In the genomic region with DNA sequence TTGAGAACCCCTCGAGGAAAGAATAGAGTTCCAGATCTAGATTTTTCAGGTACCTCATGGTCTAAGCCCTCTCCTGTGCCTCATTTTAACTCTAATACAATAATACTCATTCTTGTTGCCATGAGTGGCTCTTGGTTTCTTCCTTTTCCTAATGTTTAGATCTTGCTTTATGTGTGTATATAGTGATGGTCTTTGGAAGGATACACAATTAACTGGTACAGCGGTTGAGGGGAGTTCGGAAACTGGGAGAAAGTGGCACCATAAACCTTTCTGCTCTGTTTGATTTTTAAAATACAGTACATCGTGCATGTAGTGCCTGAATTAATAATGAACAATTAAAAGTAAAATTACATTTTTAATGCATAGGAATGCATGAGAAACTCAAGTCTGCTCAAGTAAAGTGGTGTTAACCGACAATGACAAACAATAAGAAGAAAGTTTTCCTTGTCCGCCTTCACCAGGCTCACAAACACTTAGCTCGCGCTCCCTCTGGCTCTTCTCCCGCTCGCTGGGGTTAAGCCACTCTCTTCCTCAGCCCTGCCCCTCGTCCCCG, we compare ENCODE assay signal across 8 cellular contexts. TPM values are rescaled to one million over a fixed set of nuclear protein-coding genes. Genes with fewer than 3 reads are reported as not detected.
DNase-seq lines count a peak whose midpoint lies in the region; ATAC-seq and TF ChIP-seq lines count a peak whose summit lies in the region.

No MANE protein-coding gene starts in this region.

- no peaks in the 10 kb centered on the region for H3K27me3 Mint-ChIP-seq in stimulated activated naive CD8-positive, alpha-beta T cell treated with anti-CD3 and anti-CD28 coated beads, Interleukin-15, Interleukin-2, amounts not matched to agents 100 ng/mL and 50 ng/mL, for 24 hours

- TF ChIP-seq CTCF in thyroid gland (IDR thresholded peaks at IDR 0.05): no peak

- H3K9me3 ChIP-seq in iPS-20b (ENCODE audit: insufficient read depth, low read depth, low read length): no peaks in the 10 kb centered on the region
- no peaks in the 10 kb centered on the region for H3K9me3 ChIP-seq in thyroid gland

- peaks cover 30% of the 10 kb centered on the region for H3K4me1 Mint-ChIP-seq in stimulated activated naive CD8-positive, alpha-beta T cell treated with anti-CD3 and anti-CD28 coated beads, Interleukin-15, Interleukin-2, amounts not matched to agents 100 ng/mL and 50 ng/mL, for 24 hours (ENCODE audit: low read depth)

- peak overlapping the region; percentile 34; the same call in 1 of the 2 replicates for H3K4me3 ChIP-seq in iPS-20b (ENCODE audit: low read length)
- peak overlapping the region in 1 of 3 donors; percentile 96 for H3K4me3 ChIP-seq in thyroid gland (replicated peaks in 1 of 3)

- H3K27ac ChIP-seq in iPS-20b (ENCODE audit: low read length): no peak overlapping the region
- H3K27ac ChIP-seq in thyroid gland: peak overlapping the region; percentile 61 to 99 (median 96)

- WGBS in thyroid gland, 2 donors: 5% methylated on average over 12 of the region's 12 CpGs

- peaks cover 8% of the 10 kb centered on the region for H3K36me3 Mint-ChIP-seq in stimulated activated naive CD8-positive, alpha-beta T cell treated with anti-CD3 and anti-CD28 coated beads, Interleukin-15, Interleukin-2, amounts not matched to agents 100 ng/mL and 50 ng/mL, for 24 hours (ENCODE audit: low read depth)

- intact Hi-C loops in thyroid gland (cut with DNase I): no loop called here

- TF ChIP-seq POLR2A in thyroid gland (IDR thresholded peaks at IDR 0.05): no peak

- H3K27me3 ChIP-seq in iPS-20b (ENCODE audit: insufficient read depth, low read length) (no peaks in the 10 kb centered on the region), thyroid gland (no peaks in the 10 kb centered on the region)

- H3K9ac ChIP-seq in iPS-20b (ENCODE audit: low read depth, low read length): peak overlapping the region; percentile 55; the same call in 1 of the 2 replicates

- H3K9me3 Mint-ChIP-seq in stimulated activated naive CD8-positive, alpha-beta T cell treated with anti-CD3 and anti-CD28 coated beads, Interleukin-15, Interleukin-2, amounts not matched to agents 100 ng/mL and 50 ng/mL, for 24 hours: no peaks in the 10 kb centered on the region

- peaks cover 10% of the 10 kb centered on the region; the same call in 1 of the 2 replicates for H3K36me3 ChIP-seq in iPS-20b (ENCODE audit: insufficient read depth, low read depth, low read length)
- no peaks in the 10 kb centered on the region for H3K36me3 ChIP-seq in thyroid gland

- ATAC-seq in stimulated activated naive CD8-positive, alpha-beta T cell treated with anti-CD3 and anti-CD28 coated beads, Interleukin-15, Interleukin-2, amounts not matched to agents 100 U/mL and 50 U/mL, for 24 hours: no peak
- ATAC-seq in SK-N-SH treated with all-trans-retinoic acid at 6 μM for 48 hours (peak; percentile 1; the same call in 2 of the 3 replicates), HG02973 (IDR thresholded peaks at IDR 0.05; ENCODE audit: unreplicated experiment) (no peak)

- no peak for DNase-seq in stimulated activated naive CD8-positive, alpha-beta T cell treated with anti-CD3 and anti-CD28 coated beads, Interleukin-15, Interleukin-2, amounts not matched to agents 100 U/mL and 50 U/mL, for 24 hours
- no peak for DNase-seq in thyroid gland
- no peak for DNase-seq in 8988T
- no peak for DNase-seq in NCI-H2029 treated with DMSO at 0.1 percent for 48 hours (lab: John Stamatoyannopoulos, UW)

- peak overlapping the region; percentile 80 for H3K27ac Mint-ChIP-seq in stimulated activated naive CD8-positive, alpha-beta T cell treated with anti-CD3 and anti-CD28 coated beads, Interleukin-15, Interleukin-2, amounts not matched to agents 100 ng/mL and 50 ng/mL, for 24 hours

- peak overlapping the region; percentile 96 for H3K4me3 Mint-ChIP-seq in stimulated activated naive CD8-positive, alpha-beta T cell treated with anti-CD3 and anti-CD28 coated beads, Interleukin-15, Interleukin-2, amounts not matched to agents 100 ng/mL and 50 ng/mL, for 24 hours

- peaks cover 15% of the 10 kb centered on the region; the same call in 1 of the 2 replicates for H3K4me1 ChIP-seq in iPS-20b (ENCODE audit: insufficient read depth, low read length)
- H3K4me1 ChIP-seq in thyroid gland: peaks cover 14 to 29% of the 10 kb centered on the region in 2 donors

TF ChIP-seq in SK-N-SH treated with all-trans-retinoic acid at 6 μM for 48 hours, 23 proteins besides CTCF, POLR2A, EP300 and RAD21:
- TF ChIP-seq ZNF70 (CRISPR knock-in tag; IDR thresholded peaks at IDR 0.05): peak; percentile 81
- TF ChIP-seq, protein P1, sequence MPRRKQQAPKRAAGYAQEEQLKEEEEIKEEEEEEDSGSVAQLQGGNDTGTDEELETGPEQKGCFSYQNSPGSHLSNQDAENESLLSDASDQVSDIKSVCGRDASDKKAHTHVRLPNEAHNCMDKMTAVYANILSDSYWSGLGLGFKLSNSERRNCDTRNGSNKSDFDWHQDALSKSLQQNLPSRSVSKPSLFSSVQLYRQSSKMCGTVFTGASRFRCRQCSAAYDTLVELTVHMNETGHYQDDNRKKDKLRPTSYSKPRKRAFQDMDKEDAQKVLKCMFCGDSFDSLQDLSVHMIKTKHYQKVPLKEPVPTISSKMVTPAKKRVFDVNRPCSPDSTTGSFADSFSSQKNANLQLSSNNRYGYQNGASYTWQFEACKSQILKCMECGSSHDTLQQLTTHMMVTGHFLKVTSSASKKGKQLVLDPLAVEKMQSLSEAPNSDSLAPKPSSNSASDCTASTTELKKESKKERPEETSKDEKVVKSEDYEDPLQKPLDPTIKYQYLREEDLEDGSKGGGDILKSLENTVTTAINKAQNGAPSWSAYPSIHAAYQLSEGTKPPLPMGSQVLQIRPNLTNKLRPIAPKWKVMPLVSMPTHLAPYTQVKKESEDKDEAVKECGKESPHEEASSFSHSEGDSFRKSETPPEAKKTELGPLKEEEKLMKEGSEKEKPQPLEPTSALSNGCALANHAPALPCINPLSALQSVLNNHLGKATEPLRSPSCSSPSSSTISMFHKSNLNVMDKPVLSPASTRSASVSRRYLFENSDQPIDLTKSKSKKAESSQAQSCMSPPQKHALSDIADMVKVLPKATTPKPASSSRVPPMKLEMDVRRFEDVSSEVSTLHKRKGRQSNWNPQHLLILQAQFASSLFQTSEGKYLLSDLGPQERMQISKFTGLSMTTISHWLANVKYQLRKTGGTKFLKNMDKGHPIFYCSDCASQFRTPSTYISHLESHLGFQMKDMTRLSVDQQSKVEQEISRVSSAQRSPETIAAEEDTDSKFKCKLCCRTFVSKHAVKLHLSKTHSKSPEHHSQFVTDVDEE (CRISPR knock-in tag; IDR thresholded peaks at IDR 0.05): no peak
- no peak for TF ChIP-seq BACH2 (CRISPR knock-in tag; IDR thresholded peaks at IDR 0.05; ENCODE audit: borderline replicate concordance)
- TF ChIP-seq, protein P2, sequence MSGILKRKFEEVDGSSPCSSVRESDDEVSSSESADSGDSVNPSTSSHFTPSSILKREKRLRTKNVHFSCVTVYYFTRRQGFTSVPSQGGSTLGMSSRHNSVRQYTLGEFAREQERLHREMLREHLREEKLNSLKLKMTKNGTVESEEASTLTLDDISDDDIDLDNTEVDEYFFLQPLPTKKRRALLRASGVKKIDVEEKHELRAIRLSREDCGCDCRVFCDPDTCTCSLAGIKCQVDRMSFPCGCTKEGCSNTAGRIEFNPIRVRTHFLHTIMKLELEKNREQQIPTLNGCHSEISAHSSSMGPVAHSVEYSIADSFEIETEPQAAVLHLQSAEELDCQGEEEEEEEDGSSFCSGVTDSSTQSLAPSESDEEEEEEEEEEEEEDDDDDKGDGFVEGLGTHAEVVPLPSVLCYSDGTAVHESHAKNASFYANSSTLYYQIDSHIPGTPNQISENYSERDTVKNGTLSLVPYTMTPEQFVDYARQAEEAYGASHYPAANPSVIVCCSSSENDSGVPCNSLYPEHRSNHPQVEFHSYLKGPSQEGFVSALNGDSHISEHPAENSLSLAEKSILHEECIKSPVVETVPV (CRISPR knock-in tag; IDR thresholded peaks at IDR 0.05): no peak
- no peak for TF ChIP-seq ZFP30 (CRISPR knock-in tag; IDR thresholded peaks at IDR 0.05)
- no peak for TF ChIP-seq ZNF565 (CRISPR knock-in tag; conservative IDR thresholded peaks at IDR 0.05; ENCODE audit: low read depth)

RNA-seq across cellular contexts. Expression of a gene that starts 0.4 kb away (rescaled TPM):
- total RNA-seq in thyroid gland: 10 to 100 TPM; 55.6 to 71.2 (median 67.6) TPM

RNA-seq across cellular contexts. Expression of a gene that starts 21.1 kb away (rescaled TPM):
- total RNA-seq in thyroid gland: 10 to 100 TPM in 2 of 4 donors, 1 to 10 TPM in 2; 2.5 to 20.5 (median 8.7) TPM

RNA-seq across cellular contexts. Expression of a gene that starts 37.9 kb away (rescaled TPM):
- total RNA-seq in thyroid gland: not detected
